ENCODE assay signal across 19 cellular contexts in the genomic region with DNA sequence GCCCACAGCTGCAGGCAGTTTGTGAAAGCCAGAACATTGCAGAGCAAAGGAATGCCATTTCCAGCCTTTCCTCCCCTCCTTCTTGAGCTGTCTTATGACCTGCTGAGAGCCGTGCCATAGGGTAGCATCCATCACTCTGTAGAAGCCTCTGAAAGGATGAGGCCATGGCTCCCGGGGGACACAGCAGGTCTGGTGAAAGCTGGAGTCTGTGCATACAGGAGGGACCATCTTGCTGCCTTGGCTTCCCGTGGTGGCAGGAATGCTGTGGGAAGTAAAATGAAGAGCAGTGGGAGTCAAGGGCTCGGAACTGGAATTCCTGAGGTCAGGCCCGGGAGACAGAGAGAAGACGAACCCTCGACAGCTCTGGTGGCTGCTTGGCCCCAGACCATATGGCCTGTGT. TPM values are rescaled to one million over a fixed set of nuclear protein-coding genes. Genes with fewer than 3 reads are reported as not detected.
DNase-seq lines count a peak whose midpoint lies in the region; ATAC-seq and TF ChIP-seq lines count a peak whose summit lies in the region.
"Had no signal": no experiment of that assay in that cellular context is flagged by ENCODE, and none has a peak within 500 bp of the region (broad histone marks: within the 10 kb centered on the region; RNA-seq: fewer than 3 reads in every experiment).

No MANE protein-coding gene starts in this region.

- DNase-seq in Right ventricle myocardium inferior (ENCODE audit: missing footprints) (peak; percentile 48), Right ventricle myocardium superior (no peak), astrocyte of the spinal cord (ENCODE audit: low read depth, low spot score) (peak; percentile 70), transverse colon (no peak), caudate nucleus (lab: John Stamatoyannopoulos, UW) (no peak), progenitor cell of endocrine pancreas (ENCODE audit: low spot score, unreplicated experiment) (no peak)
- DNase-seq: 8988T; activated CD4-positive, alpha-beta T cell treated with anti-CD3 and anti-CD28 coated beads, Interleukin-2, amount 10 ng/mL, durations not matched to agents 24 days and 14 days; activated effector memory CD4-positive, alpha-beta T cell treated with Interleukin-2 at 50 U/mL for 16 hours; amygdala; DMS153; foreskin keratinocyte; NCI-H1436 treated with DMSO at 0.1 percent for 48 hours had no signal

- H3K4me3 ChIP-seq in astrocyte of the spinal cord (ENCODE audit: low read depth, low read length) = no peak overlapping the region
- no peak overlapping the region for H3K4me3 ChIP-seq in transverse colon
- H3K4me3 ChIP-seq: GM23338, pancreas had no signal

- no peaks in the 10 kb centered on the region for H3K36me3 ChIP-seq in transverse colon
- H3K36me3 ChIP-seq: pancreas had no signal

- H3K36me3 Mint-ChIP-seq in nephron (ENCODE audit: low read depth) (no peaks in the 10 kb centered on the region), progenitor cell of endocrine pancreas (ENCODE audit: insufficient read depth) (no peaks in the 10 kb centered on the region)
- H3K36me3 Mint-ChIP-seq: CD14-positive monocyte had no signal

- intact Hi-C loops in Right ventricle myocardium inferior (cut with DNase I) (no loop called here), Right ventricle myocardium superior (cut with DNase I) (no loop called here), transverse colon (cut with DNase I; ENCODE audit: low total_unique reads) (no loop called here)

- H3K27me3 Mint-ChIP-seq in nephron (ENCODE audit: low read depth) = peaks cover 34% of the 10 kb centered on the region
- H3K27me3 Mint-ChIP-seq in progenitor cell of endocrine pancreas = peaks cover 39% of the 10 kb centered on the region

- H3K9me3 ChIP-seq in transverse colon = no peaks in the 10 kb centered on the region
- H3K9me3 ChIP-seq: pancreas had no signal

- H3K27me3 ChIP-seq in transverse colon = peaks cover 3% of the 10 kb centered on the region
- H3K27me3 ChIP-seq: foreskin keratinocyte, pancreas had no signal

- ATAC-seq in Right ventricle myocardium inferior = no peak
- ATAC-seq in Right ventricle myocardium superior (ENCODE audit: poor library complexity) = no peak
- ATAC-seq in HG03521 (IDR thresholded peaks at IDR 0.05; ENCODE audit: unreplicated experiment) = no peak
- ATAC-seq: foreskin keratinocyte, GM23338, pancreas had no signal

- WGBS in transverse colon (ENCODE audit: low coverage in 1 of 2), 2 donors = 40 to 63% methylated on average over 1 to 7 of the region's 7 CpGs

- H3K27ac Mint-ChIP-seq in nephron (peak overlapping the region; percentile 74 to 89 (median 86)), progenitor cell of endocrine pancreas (no peak overlapping the region)
- H3K27ac Mint-ChIP-seq: activated CD4-positive, alpha-beta T cell treated with anti-CD3 and anti-CD28 coated beads, Interleukin-2, amount 10 ng/mL, durations not matched to agents 24 days and 14 days; CD14-positive monocyte had no signal

- TF ChIP-seq POLR2A in transverse colon (IDR thresholded peaks at IDR 0.05) = no peak

- H3K4me3 Mint-ChIP-seq in nephron = peak overlapping the region in 2 of 3 experiments; percentile 3 to 41
- no peak overlapping the region for H3K4me3 Mint-ChIP-seq in progenitor cell of endocrine pancreas (ENCODE audit: low read depth)
- H3K4me3 Mint-ChIP-seq: activated CD4-positive, alpha-beta T cell treated with anti-CD3 and anti-CD28 coated beads, Interleukin-2, amount 10 ng/mL, durations not matched to agents 24 days and 14 days; CD14-positive monocyte; GM23338 had no signal

- no peak for TF ChIP-seq CTCF in astrocyte of the spinal cord (IDR thresholded peaks at IDR 0.05; ENCODE audit: low read depth, low read length)
- TF ChIP-seq CTCF in nephron (IDR thresholded peaks at IDR 0.05; ENCODE audit: unreplicated experiment in 3 of 3) = no peak
- TF ChIP-seq CTCF in transverse colon (IDR thresholded peaks at IDR 0.05) = no peak
- TF ChIP-seq CTCF in progenitor cell of endocrine pancreas (IDR thresholded peaks at IDR 0.05; ENCODE audit: unreplicated experiment) = no peak

- peak overlapping the region; percentile 17 to 72 (median 48) for H3K27ac ChIP-seq in transverse colon
- no peak overlapping the region for H3K27ac ChIP-seq in caudate nucleus (ENCODE audit: low read depth, low read length)
- H3K27ac ChIP-seq: foreskin keratinocyte, pancreas had no signal

- H3K4me1 Mint-ChIP-seq in nephron (peaks cover 72% of the 10 kb centered on the region), progenitor cell of endocrine pancreas (ENCODE audit: low read depth) (peaks cover 9% of the 10 kb centered on the region)

- peaks cover 0 to 23% (median 6%) of the 10 kb centered on the region in 4 donors for H3K4me1 ChIP-seq in transverse colon
- H3K4me1 ChIP-seq: foreskin keratinocyte, pancreas had no signal

- TF ChIP-seq EP300 in transverse colon (IDR thresholded peaks at IDR 0.05; ENCODE audit: low read depth) = no peak

- H3K9me3 Mint-ChIP-seq in nephron = no peaks in the 10 kb centered on the region
- H3K9me3 Mint-ChIP-seq in progenitor cell of endocrine pancreas (ENCODE audit: low read depth) = no peaks in the 10 kb centered on the region
- H3K9me3 Mint-ChIP-seq: activated CD4-positive, alpha-beta T cell treated with anti-CD3 and anti-CD28 coated beads, Interleukin-2, amount 10 ng/mL, durations not matched to agents 24 days and 14 days; CD14-positive monocyte; GM23338 had no signal

- in situ Hi-C loops in astrocyte of the spinal cord (cut with HindIII; ENCODE audit: low sequenced_read_pairs) = no loop called here
- in situ Hi-C loops in transverse colon (cut with MboI; ENCODE audit: low pct_ligation_motif_present in 1 of 4, low pct_unique_long_range_greater_than_20kb in 1 of 4, low sequenced_read_pairs in 3 of 4) = no loop called here

RNA-seq across cellular contexts. Expression of gene ANO1, which starts 30.9 kb away (rescaled TPM):
- 6.7 TPM for total RNA-seq in Right ventricle myocardium inferior
- total RNA-seq in Right ventricle myocardium superior = 6.2 TPM
- 10 to 100 TPM in 2 of 4 donors, 1 to 10 TPM in 2; 7.9 to 20.9 (median 11.3) TPM for total RNA-seq in transverse colon
- 8.7 and 9.1 TPM in 2 replicates for total RNA-seq in progenitor cell of endocrine pancreas
- total RNA-seq: activated CD4-positive, alpha-beta T cell treated with anti-CD3 and anti-CD28 coated beads, Interleukin-2, amount 10 ng/mL, durations not matched to agents 24 days and 14 days; M059J had no signal

Comparison
In these comparisons a context has a peak if more than half of its experiments do, and no peak if none do; other contexts are left out.
1. DNase-seq: peak in Right ventricle myocardium inferior (single experiment) and astrocyte of the spinal cord (single experiment); none in Right ventricle myocardium superior (single experiment), transverse colon (single experiment), caudate nucleus (0 of 61) and progenitor cell of endocrine pancreas (single experiment).